Comparison of ENCODE assay signal across 1 cellular context in the genomic region with DNA sequence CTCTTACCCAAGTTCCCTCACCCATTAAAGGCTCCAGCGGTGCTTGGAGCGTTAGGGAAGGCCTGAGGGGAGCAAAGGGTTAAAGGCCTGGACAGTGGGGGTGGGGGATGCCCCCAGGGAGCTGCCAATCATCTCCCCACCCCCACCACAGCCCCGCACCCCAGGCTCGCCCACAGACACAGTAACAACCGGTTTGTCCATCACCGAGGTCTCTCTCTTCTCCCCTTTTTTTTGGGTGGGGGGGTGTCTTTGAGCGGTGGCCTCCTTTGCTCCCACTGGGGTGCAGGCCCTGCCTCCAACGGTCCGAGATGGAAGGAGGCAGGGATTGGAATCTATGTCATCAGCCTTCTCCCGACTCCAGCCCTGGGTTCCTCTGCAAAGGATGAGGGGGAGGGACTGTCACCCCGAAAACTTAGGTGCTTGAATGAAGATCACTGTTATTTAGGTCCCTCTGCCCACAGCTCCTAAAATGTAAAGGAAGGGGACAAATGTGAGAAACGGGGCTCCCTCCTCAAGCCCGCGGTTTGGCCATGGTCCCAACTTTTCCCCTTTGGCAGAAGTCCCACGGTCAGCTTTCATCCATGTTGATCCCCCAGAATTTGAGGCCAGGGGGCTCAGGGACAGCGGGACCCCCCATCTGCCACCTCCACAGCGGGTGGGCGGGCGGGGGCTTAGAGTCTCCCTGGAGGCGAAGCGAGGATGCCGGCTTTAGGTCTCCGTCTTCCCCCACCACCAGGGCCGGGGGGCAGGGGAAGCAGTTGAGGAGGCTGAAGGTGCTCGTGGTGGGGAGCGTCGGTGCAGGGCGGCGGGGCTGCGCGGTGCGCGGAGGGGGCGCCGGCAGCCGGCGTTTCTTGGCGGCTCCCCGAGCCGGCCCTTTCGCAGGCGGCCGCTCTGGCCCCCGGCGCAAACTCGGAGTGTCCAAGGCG.
A peak's percentile ranks its signal among the peaks of the same experiment; 100 is the strongest.
TF ChIP-seq lines count a peak whose summit lies in the region.

No MANE protein-coding gene starts in this region.

TF ChIP-seq in GM12878, 131 proteins besides CTCF, POLR2A, EP300 and RAD21:
- TF ChIP-seq HDGF (IDR thresholded peaks at IDR 0.05) (no peak), PML (IDR thresholded peaks at IDR 0.05; ENCODE audit: low read length) (no peak), RAD51 (IDR thresholded peaks at IDR 0.05) (no peak), MTA3 (IDR thresholded peaks at IDR 0.05; ENCODE audit: borderline replicate concordance, low read length) (no peak), CBX3 (IDR thresholded peaks at IDR 0.05; ENCODE audit: borderline replicate concordance, low read depth) (no peak), ZNF217 (IDR thresholded peaks at IDR 0.05) (no peak), SIN3A (IDR thresholded peaks at IDR 0.05; ENCODE audit: low read depth, low read length) (no peak), ZNF207 (IDR thresholded peaks at IDR 0.05; ENCODE audit: borderline replicate concordance) (no peak), EGR1 (IDR thresholded peaks at IDR 0.05; ENCODE audit: borderline replicate concordance in 1 of 2, low read depth in 2 of 2, low read length in 2 of 2) (0 out of 3 replicates have a peak, but pooled peaks of 1 of the 2 experiments have one; percentile 9), KLF5 (IDR thresholded peaks at IDR 0.05; ENCODE audit: partially characterized antibody) (no peak), EED (IDR thresholded peaks at IDR 0.05; ENCODE audit: low read depth) (no peak), TBL1XR1 (IDR thresholded peaks at IDR 0.05; ENCODE audit: low read depth, low read length) (no peak), RB1 (IDR thresholded peaks at IDR 0.05; ENCODE audit: borderline replicate concordance) (no peak)
- TF ChIP-seq, protein P1, sequence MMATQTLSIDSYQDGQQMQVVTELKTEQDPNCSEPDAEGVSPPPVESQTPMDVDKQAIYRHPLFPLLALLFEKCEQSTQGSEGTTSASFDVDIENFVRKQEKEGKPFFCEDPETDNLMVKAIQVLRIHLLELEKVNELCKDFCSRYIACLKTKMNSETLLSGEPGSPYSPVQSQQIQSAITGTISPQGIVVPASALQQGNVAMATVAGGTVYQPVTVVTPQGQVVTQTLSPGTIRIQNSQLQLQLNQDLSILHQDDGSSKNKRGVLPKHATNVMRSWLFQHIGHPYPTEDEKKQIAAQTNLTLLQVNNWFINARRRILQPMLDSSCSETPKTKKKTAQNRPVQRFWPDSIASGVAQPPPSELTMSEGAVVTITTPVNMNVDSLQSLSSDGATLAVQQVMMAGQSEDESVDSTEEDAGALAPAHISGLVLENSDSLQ (IDR thresholded peaks at IDR 0.05): peak; percentile 89
- TF ChIP-seq, protein P2, sequence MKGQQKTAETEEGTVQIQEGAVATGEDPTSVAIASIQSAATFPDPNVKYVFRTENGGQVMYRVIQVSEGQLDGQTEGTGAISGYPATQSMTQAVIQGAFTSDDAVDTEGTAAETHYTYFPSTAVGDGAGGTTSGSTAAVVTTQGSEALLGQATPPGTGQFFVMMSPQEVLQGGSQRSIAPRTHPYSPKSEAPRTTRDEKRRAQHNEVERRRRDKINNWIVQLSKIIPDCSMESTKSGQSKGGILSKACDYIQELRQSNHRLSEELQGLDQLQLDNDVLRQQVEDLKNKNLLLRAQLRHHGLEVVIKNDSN (IDR thresholded peaks at IDR 0.05; ENCODE audit: borderline replicate concordance, extremely low read length, insufficient read depth, low read depth, low read length): no peak
- TF ChIP-seq, protein P3, sequence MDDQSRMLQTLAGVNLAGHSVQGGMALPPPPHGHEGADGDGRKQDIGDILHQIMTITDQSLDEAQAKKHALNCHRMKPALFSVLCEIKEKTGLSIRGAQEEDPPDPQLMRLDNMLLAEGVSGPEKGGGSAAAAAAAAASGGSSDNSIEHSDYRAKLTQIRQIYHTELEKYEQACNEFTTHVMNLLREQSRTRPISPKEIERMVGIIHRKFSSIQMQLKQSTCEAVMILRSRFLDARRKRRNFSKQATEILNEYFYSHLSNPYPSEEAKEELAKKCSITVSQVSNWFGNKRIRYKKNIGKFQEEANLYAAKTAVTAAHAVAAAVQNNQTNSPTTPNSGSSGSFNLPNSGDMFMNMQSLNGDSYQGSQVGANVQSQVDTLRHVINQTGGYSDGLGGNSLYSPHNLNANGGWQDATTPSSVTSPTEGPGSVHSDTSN (IDR thresholded peaks at IDR 0.05; ENCODE audit: insufficient replicate concordance, low read depth, low read length): peak; percentile 33
- TF ChIP-seq, protein P4, sequence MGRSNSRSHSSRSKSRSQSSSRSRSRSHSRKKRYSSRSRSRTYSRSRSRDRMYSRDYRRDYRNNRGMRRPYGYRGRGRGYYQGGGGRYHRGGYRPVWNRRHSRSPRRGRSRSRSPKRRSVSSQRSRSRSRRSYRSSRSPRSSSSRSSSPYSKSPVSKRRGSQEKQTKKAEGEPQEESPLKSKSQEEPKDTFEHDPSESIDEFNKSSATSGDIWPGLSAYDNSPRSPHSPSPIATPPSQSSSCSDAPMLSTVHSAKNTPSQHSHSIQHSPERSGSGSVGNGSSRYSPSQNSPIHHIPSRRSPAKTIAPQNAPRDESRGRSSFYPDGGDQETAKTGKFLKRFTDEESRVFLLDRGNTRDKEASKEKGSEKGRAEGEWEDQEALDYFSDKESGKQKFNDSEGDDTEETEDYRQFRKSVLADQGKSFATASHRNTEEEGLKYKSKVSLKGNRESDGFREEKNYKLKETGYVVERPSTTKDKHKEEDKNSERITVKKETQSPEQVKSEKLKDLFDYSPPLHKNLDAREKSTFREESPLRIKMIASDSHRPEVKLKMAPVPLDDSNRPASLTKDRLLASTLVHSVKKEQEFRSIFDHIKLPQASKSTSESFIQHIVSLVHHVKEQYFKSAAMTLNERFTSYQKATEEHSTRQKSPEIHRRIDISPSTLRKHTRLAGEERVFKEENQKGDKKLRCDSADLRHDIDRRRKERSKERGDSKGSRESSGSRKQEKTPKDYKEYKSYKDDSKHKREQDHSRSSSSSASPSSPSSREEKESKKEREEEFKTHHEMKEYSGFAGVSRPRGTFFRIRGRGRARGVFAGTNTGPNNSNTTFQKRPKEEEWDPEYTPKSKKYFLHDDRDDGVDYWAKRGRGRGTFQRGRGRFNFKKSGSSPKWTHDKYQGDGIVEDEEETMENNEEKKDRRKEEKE (IDR thresholded peaks at IDR 0.05): no peak
- TF ChIP-seq, protein P5, sequence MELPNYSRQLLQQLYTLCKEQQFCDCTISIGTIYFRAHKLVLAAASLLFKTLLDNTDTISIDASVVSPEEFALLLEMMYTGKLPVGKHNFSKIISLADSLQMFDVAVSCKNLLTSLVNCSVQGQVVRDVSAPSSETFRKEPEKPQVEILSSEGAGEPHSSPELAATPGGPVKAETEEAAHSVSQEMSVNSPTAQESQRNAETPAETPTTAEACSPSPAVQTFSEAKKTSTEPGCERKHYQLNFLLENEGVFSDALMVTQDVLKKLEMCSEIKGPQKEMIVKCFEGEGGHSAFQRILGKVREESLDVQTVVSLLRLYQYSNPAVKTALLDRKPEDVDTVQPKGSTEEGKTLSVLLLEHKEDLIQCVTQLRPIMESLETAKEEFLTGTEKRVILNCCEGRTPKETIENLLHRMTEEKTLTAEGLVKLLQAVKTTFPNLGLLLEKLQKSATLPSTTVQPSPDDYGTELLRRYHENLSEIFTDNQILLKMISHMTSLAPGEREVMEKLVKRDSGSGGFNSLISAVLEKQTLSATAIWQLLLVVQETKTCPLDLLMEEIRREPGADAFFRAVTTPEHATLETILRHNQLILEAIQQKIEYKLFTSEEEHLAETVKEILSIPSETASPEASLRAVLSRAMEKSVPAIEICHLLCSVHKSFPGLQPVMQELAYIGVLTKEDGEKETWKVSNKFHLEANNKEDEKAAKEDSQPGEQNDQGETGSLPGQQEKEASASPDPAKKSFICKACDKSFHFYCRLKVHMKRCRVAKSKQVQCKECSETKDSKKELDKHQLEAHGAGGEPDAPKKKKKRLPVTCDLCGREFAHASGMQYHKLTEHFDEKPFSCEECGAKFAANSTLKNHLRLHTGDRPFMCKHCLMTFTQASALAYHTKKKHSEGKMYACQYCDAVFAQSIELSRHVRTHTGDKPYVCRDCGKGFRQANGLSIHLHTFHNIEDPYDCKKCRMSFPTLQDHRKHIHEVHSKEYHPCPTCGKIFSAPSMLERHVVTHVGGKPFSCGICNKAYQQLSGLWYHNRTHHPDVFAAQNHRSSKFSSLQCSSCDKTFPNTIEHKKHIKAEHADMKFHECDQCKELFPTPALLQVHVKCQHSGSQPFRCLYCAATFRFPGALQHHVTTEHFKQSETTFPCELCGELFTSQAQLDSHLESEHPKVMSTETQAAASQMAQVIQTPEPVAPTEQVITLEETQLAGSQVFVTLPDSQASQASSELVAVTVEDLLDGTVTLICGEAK (IDR thresholded peaks at IDR 0.05; ENCODE audit: borderline replicate concordance): no peak
